In the genomic region with DNA sequence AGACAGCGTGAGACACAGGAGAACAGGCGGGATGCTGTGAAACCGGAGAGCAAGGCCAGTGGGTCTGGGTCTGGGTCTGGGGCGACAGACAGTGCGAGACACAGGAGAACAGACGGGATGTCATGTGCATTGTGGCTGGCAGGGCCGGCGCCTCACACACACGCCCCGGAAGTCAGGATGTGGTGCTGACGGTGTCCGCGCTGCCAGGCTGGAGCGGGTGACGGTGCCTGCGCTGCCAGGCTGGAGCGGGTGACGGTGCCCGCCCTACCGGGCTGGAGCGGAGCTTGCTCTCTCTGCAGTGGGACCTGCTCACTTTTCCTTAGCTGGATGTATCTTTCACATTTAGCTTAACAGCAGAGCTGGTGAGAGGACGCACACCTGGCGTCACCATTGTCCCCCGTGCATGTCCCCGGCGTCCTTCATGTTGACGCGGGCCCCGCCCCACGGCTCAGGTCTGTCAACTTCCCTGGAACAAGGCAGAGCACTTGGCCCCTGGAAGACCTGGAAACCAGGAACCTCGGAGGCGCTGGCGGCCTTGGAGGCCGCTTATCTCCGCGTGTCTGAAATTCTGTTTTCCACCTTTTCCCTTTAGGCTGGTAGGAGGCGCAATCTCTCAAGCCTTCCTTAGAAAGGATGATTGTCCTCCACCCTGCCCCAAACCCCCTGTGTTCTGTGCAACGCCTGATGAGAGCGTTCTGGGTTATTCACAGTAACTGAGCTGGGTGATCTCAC, we compare ENCODE assay signal across 8 cellular contexts. TPM values are rescaled to one million over a fixed set of nuclear protein-coding genes. Genes with fewer than 3 reads are reported as not detected.
DNase-seq lines count a peak whose midpoint lies in the region; ATAC-seq and TF ChIP-seq lines count a peak whose summit lies in the region.

No MANE protein-coding gene starts in this region.

- peak; percentile 76 for ATAC-seq in memory B cell (ENCODE audit: low read depth)
- ATAC-seq in stimulated activated memory B cell treated with anti-CD40 and anti-IgM and Interleukin-4, amounts not matched to agents 10 μg/mL and 1 μg/mL and 100 μg/mL, for 72 hours = no peak
- no peak for ATAC-seq in HG02642 (IDR thresholded peaks at IDR 0.05; ENCODE audit: poor library complexity, unreplicated experiment)

- peaks cover 2% of the 10 kb centered on the region for H3K9me3 Mint-ChIP-seq in memory B cell
- peaks cover 6% of the 10 kb centered on the region for H3K9me3 Mint-ChIP-seq in stimulated activated memory B cell treated with anti-CD40 and anti-IgM and Interleukin-4, amounts not matched to agents 10 μg/mL and 1 μg/mL and 100 μg/mL, for 72 hours
- H3K9me3 Mint-ChIP-seq in mesothelial cell of epicardium = peaks cover 4% of the 10 kb centered on the region

- no peak for TF ChIP-seq CTCF in mesothelial cell of epicardium (IDR thresholded peaks at IDR 0.05; ENCODE audit: unreplicated experiment)

- no peak overlapping the region for H3K4me3 Mint-ChIP-seq in memory B cell
- H3K4me3 Mint-ChIP-seq in stimulated activated memory B cell treated with anti-CD40 and anti-IgM and Interleukin-4, amounts not matched to agents 10 μg/mL and 1 μg/mL and 100 μg/mL, for 72 hours = no peak overlapping the region
- H3K4me3 Mint-ChIP-seq in mesothelial cell of epicardium = no peak overlapping the region

- H3K36me3 Mint-ChIP-seq in memory B cell = peaks cover 16% of the 10 kb centered on the region
- H3K36me3 Mint-ChIP-seq in stimulated activated memory B cell treated with anti-CD40 and anti-IgM and Interleukin-4, amounts not matched to agents 10 μg/mL and 1 μg/mL and 100 μg/mL, for 72 hours = peaks cover 55% of the 10 kb centered on the region
- H3K36me3 Mint-ChIP-seq in mesothelial cell of epicardium = peaks cover 14% of the 10 kb centered on the region

- peaks cover 32% of the 10 kb centered on the region for H3K4me1 Mint-ChIP-seq in memory B cell
- peaks cover 50% of the 10 kb centered on the region for H3K4me1 Mint-ChIP-seq in stimulated activated memory B cell treated with anti-CD40 and anti-IgM and Interleukin-4, amounts not matched to agents 10 μg/mL and 1 μg/mL and 100 μg/mL, for 72 hours
- H3K4me1 Mint-ChIP-seq in mesothelial cell of epicardium = peaks cover 23% of the 10 kb centered on the region

- H3K27ac Mint-ChIP-seq in memory B cell = no peak overlapping the region
- peak overlapping the region; percentile 73 for H3K27ac Mint-ChIP-seq in stimulated activated memory B cell treated with anti-CD40 and anti-IgM and Interleukin-4, amounts not matched to agents 10 μg/mL and 1 μg/mL and 100 μg/mL, for 72 hours
- no peak overlapping the region for H3K27ac Mint-ChIP-seq in mesothelial cell of epicardium

- H3K27me3 Mint-ChIP-seq in memory B cell (no peaks in the 10 kb centered on the region), mesothelial cell of epicardium (ENCODE audit: low read depth) (no peaks in the 10 kb centered on the region)
- H3K27me3 Mint-ChIP-seq in stimulated activated memory B cell treated with anti-CD40 and anti-IgM and Interleukin-4, amounts not matched to agents 10 μg/mL and 1 μg/mL and 100 μg/mL, for 72 hours = no peaks in the 10 kb centered on the region

- DNase-seq in NCI-H69 (lab: John Stamatoyannopoulos, UW) (peak; percentile 72), memory B cell (ENCODE audit: low spot score in 2 of 2) (no peak), glomerular visceral epithelial cell (ENCODE audit: extremely low spot score) (no peak), mesothelial cell of epicardium (ENCODE audit: low spot score in 2 of 2, unreplicated experiment in 2 of 2) (no peak), islet precursor cell (no peak)
- DNase-seq in activated T-cell treated with anti-CD3 and anti-CD28 coated beads, Interleukin-2, amount 50 U/mL, for 48 hours = peak; percentile 77 to 82

RNA-seq across cellular contexts. Expression of gene ZNF750, which starts 43.1 kb away (rescaled TPM):
- total RNA-seq in mesothelial cell of epicardium = 1.8 to 2.6 TPM (median 2.3 TPM) in 3 replicates

Comparison
In these comparisons a context has a peak if more than half of its experiments do, and no peak if none do; other contexts are left out.
1. DNase-seq: peak in NCI-H69 (single experiment) and activated T-cell treated with anti-CD3 and anti-CD28 coated beads, Interleukin-2, amount 50 U/mL, for 48 hours (2 of 2); none in memory B cell (0 of 2), glomerular visceral epithelial cell (single experiment), mesothelial cell of epicardium (0 of 2) and islet precursor cell (single experiment).